Comparison of ENCODE assay signal across 30 cellular contexts in the genomic region with DNA sequence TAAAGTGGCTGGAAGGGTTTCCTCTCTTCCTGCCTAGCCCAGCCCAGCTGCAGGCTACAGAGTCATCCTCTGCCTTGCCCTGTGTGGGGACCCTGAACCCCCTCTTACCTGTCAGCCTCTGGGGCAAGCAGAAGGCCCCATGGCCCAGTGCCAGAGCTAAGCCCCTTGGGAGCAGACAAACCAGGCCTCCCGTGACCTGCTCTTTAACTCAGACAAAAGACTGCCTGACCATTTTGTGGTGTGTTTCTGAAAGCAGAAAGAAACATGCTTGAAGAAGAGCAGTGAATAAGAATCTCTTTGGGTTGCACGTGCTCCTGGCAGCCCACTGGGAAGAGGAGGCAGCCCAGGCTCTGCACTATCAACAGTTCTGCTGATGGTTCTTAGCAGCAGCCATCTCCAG.
"Had no signal": no experiment of that assay in that cellular context is flagged by ENCODE, and none has a peak within 500 bp of the region (broad histone marks: within the 10 kb centered on the region; RNA-seq: fewer than 3 reads in every experiment).

No MANE protein-coding gene starts in this region.

- H3K4me1 Mint-ChIP-seq: activated CD4-positive, alpha-beta memory T cell treated with anti-CD3 and anti-CD28 coated beads, Interleukin-2, amount 10 ng/mL, durations not matched to agents 7 days and 5 days; activated CD8-positive, alpha-beta memory T cell treated with anti-CD3 and anti-CD28 coated beads, Interleukin-2, amount 10 ng/mL, durations not matched to agents 7 days and 5 days; activated naive CD4-positive, alpha-beta T cell treated with anti-CD3 and anti-CD28 coated beads, Interleukin-2, amount 50 U/mL, for 24 hours; activated naive CD8-positive, alpha-beta T cell treated with anti-CD3 and anti-CD28 coated beads, Interleukin-2, amount 10 ng/mL, durations not matched to agents 7 days and 5 days; central memory CD8-positive, alpha-beta T cell had no signal

- H3K27me3 ChIP-seq: ascending aorta, SJCRH30 had no signal

- H3K4me3 ChIP-seq: ascending aorta, cardiac muscle cell, SJCRH30, SK-N-MC had no signal

- DNase-seq: activated CD4-positive, alpha-beta memory T cell treated with anti-CD3 and anti-CD28 coated beads, Interleukin-2, amount 10 ng/mL, durations not matched to agents 7 days and 5 days; activated CD4-positive, alpha-beta T cell treated with anti-CD3 and anti-CD28 coated beads for 1 hour; activated CD4-positive, alpha-beta T cell treated with anti-CD3 and anti-CD28 coated beads for 48 hours; activated CD4-positive, CD25-positive, alpha-beta regulatory T cell; activated CD8-positive, alpha-beta memory T cell treated with anti-CD3 and anti-CD28 coated beads for 24 hours; activated CD8-positive, alpha-beta memory T cell treated with anti-CD3 and anti-CD28 coated beads, Interleukin-2, amount 10 ng/mL, durations not matched to agents 7 days and 5 days; activated CD8-positive, alpha-beta memory T cell treated with anti-CD3 and anti-CD28 coated beads, Interleukin-2, amount 50 U/mL, for 48 hours; activated effector memory CD4-positive, alpha-beta T cell treated with Interleukin-2 at 50 U/mL for 16 hours; activated naive CD4-positive, alpha-beta T cell treated with Interleukin-2 at 50 U/mL for 16 hours; activated naive CD8-positive, alpha-beta T cell treated with anti-CD3 and anti-CD28 coated beads, Interleukin-2, amount 10 ng/mL, durations not matched to agents 7 days and 5 days; activated T-cell treated with anti-CD3 and anti-CD28 coated beads, Interleukin-2, amount 50 U/mL, for 48 hours; amygdala; NCI-H1092 treated with DMSO at 0.1 percent for 48 hours; NCI-H1417; NCI-H146; NCI-H187; NCI-H2029 treated with DMSO at 0.1 percent for 48 hours; NCI-H2107; NCI-H226; NCI-H446 treated with DMSO at 0.1 percent for 48 hours; SHP77; SJCRH30; T1000; WERI-Rb-1 had no signal

- H3K27ac Mint-ChIP-seq: activated CD4-positive, alpha-beta memory T cell treated with anti-CD3 and anti-CD28 coated beads, Interleukin-2, amount 10 ng/mL, durations not matched to agents 7 days and 5 days; activated CD8-positive, alpha-beta memory T cell treated with anti-CD3 and anti-CD28 coated beads, Interleukin-2, amount 10 ng/mL, durations not matched to agents 7 days and 5 days; activated naive CD4-positive, alpha-beta T cell treated with anti-CD3 and anti-CD28 coated beads, Interleukin-2, amount 50 U/mL, for 24 hours; activated naive CD8-positive, alpha-beta T cell treated with anti-CD3 and anti-CD28 coated beads, Interleukin-2, amount 10 ng/mL, durations not matched to agents 7 days and 5 days had no signal

- H3K36me3 Mint-ChIP-seq: activated CD8-positive, alpha-beta memory T cell treated with anti-CD3 and anti-CD28 coated beads, Interleukin-2, amount 10 ng/mL, durations not matched to agents 7 days and 5 days; activated naive CD4-positive, alpha-beta T cell treated with anti-CD3 and anti-CD28 coated beads, Interleukin-2, amount 50 U/mL, for 24 hours; activated naive CD8-positive, alpha-beta T cell treated with anti-CD3 and anti-CD28 coated beads, Interleukin-2, amount 10 ng/mL, durations not matched to agents 7 days and 5 days had no signal

- H3K27ac ChIP-seq: ascending aorta, cardiac muscle cell, SJCRH30, SK-N-MC, WERI-Rb-1 had no signal

- ATAC-seq: activated CD8-positive, alpha-beta memory T cell treated with anti-CD3 and anti-CD28 coated beads, Interleukin-2, amount 10 ng/mL, durations not matched to agents 7 days and 5 days; Panc1 had no signal

- H3K36me3 ChIP-seq: ascending aorta, cardiac muscle cell, SJCRH30, WERI-Rb-1 had no signal

- H3K9me3 Mint-ChIP-seq: activated CD4-positive, alpha-beta memory T cell treated with anti-CD3 and anti-CD28 coated beads, Interleukin-2, amount 10 ng/mL, durations not matched to agents 7 days and 5 days; activated naive CD4-positive, alpha-beta T cell treated with anti-CD3 and anti-CD28 coated beads, Interleukin-2, amount 50 U/mL, for 24 hours; activated naive CD8-positive, alpha-beta T cell treated with anti-CD3 and anti-CD28 coated beads, Interleukin-2, amount 10 ng/mL, durations not matched to agents 7 days and 5 days; central memory CD8-positive, alpha-beta T cell had no signal

- H3K4me1 ChIP-seq: ascending aorta, SJCRH30 had no signal

- H3K9me3 ChIP-seq: ascending aorta, SJCRH30 had no signal

- H3K4me3 Mint-ChIP-seq: activated CD4-positive, alpha-beta memory T cell treated with anti-CD3 and anti-CD28 coated beads, Interleukin-2, amount 10 ng/mL, durations not matched to agents 7 days and 5 days; activated CD8-positive, alpha-beta memory T cell treated with anti-CD3 and anti-CD28 coated beads, Interleukin-2, amount 10 ng/mL, durations not matched to agents 7 days and 5 days; activated naive CD4-positive, alpha-beta T cell treated with anti-CD3 and anti-CD28 coated beads, Interleukin-2, amount 50 U/mL, for 24 hours; activated naive CD8-positive, alpha-beta T cell treated with anti-CD3 and anti-CD28 coated beads, Interleukin-2, amount 10 ng/mL, durations not matched to agents 7 days and 5 days; central memory CD8-positive, alpha-beta T cell had no signal

- H3K27me3 Mint-ChIP-seq: activated CD4-positive, alpha-beta memory T cell treated with anti-CD3 and anti-CD28 coated beads, Interleukin-2, amount 10 ng/mL, durations not matched to agents 7 days and 5 days; activated CD8-positive, alpha-beta memory T cell treated with anti-CD3 and anti-CD28 coated beads, Interleukin-2, amount 10 ng/mL, durations not matched to agents 7 days and 5 days had no signal
